8 cellular contexts compared by ENCODE assay signal in genomic region chr17:67963145-67963572, GRCh38. TPM values are rescaled to one million over a fixed set of nuclear protein-coding genes. Genes with fewer than 3 reads are reported as not detected.
A peak's percentile ranks its signal among the peaks of the same experiment; 100 is the strongest.
DNase-seq lines count a peak whose midpoint lies in the region; ATAC-seq and TF ChIP-seq lines count a peak whose summit lies in the region.
"Not testable (repeated sequence)": the region's sequence is repeated elsewhere in the genome, so short reads cannot be mapped to it uniquely, and the experiment has no call there.

No MANE protein-coding gene starts in this region.

- H3K4me3 ChIP-seq in GM23248; SJCRH30; epithelial cell of proximal tubule (ENCODE audit: low read depth, low read length): not testable (repeated sequence)

- not testable (repeated sequence) for H4K20me1 ChIP-seq in GM23248 (ENCODE audit: insufficient read depth)

- CTCF ChIA-PET in CD4-positive, alpha-beta T cell (lab: Charles Lee): interaction anchor here (1.7 kb wide), 1 partner anchor 21 kb away, joined by 5 read pairs; no protein-coding TSS in a partner anchor

- H3K27ac Mint-ChIP-seq in CD4-positive, alpha-beta T cell: peak overlapping the region; percentile 2

- H3K27me3 Mint-ChIP-seq in CD4-positive, alpha-beta T cell: not testable (repeated sequence)

- peak; percentile 100 for ATAC-seq in CD4-positive, alpha-beta T cell (ENCODE audit: poor library complexity)

- H3K4me3 Mint-ChIP-seq in CD4-positive, alpha-beta T cell: not testable (repeated sequence)

- H3K36me3 Mint-ChIP-seq in CD4-positive, alpha-beta T cell (ENCODE audit: low read depth): peaks cover 66% of the 10 kb centered on the region

- not testable (repeated sequence) for H2AFZ ChIP-seq in GM23248

- 0% methylated on average over 1 of the region's 1 CpG for WGBS in GM23248 (ENCODE audit: low coverage in 1 of 2, low lambda C conversion rate in 2 of 2, missing lambda C conversion rate in 2 of 2), 2 experiments

- H3K9me3 ChIP-seq in CD4-positive, alpha-beta T cell (ENCODE audit: control insufficient read depth, low read length); GM23248 (ENCODE audit: low read depth); SJCRH30 (replicated peaks): not testable (repeated sequence)

- not testable (repeated sequence) for H3K79me2 ChIP-seq in GM23248 (ENCODE audit: insufficient read depth)

- POLR2A ChIA-PET in CD4-positive, alpha-beta T cell (lab: Charles Lee): not testable (repeated sequence)

- H3K27ac ChIP-seq in CD4-positive, alpha-beta T cell (ENCODE audit: low read depth, low read length); SJCRH30: not testable (repeated sequence)
- H3K27ac ChIP-seq in GM23248: peak overlapping the region; percentile 27

- peak; percentile 19 to 68 (median 62) for DNase-seq in CD4-positive, alpha-beta T cell
- peak; percentile 69 for DNase-seq in GM23248
- DNase-seq in NCI-H1417 (lab: John Stamatoyannopoulos, UW): peak; percentile 32 to 85 (median 65)
- DNase-seq in SJCRH30: peak; percentile 64 to 85
- DNase-seq in activated T-cell treated with anti-CD3 and anti-CD28 coated beads, Interleukin-2, amount 50 U/mL, for 48 hours: peak; percentile 55 to 70
- DNase-seq in epithelial cell of proximal tubule (ENCODE audit: low read depth): peak; percentile 22
- peak; percentile 61 for DNase-seq in midbrain (lab: John Stamatoyannopoulos, UW)
- peak; percentile 14 for DNase-seq in stimulated activated CD8-positive, alpha-beta memory T cell treated with anti-CD3 and anti-CD28 coated beads, Interleukin-12 subunit alpha, Interleukin-12 subunit beta, amount 100 ng/mL, for 4 hours (ENCODE audit: low read depth)

- in situ Hi-C loops in GM23248 (cut with MboI): not testable (repeated sequence)

- H3K4me2 ChIP-seq in GM23248 (ENCODE audit: unreplicated experiment): not testable (repeated sequence)

- TF ChIP-seq CTCF in CD4-positive, alpha-beta T cell (IDR thresholded peaks at IDR 0.05): peak; percentile 79
- peak; percentile 63 for TF ChIP-seq CTCF in epithelial cell of proximal tubule (conservative IDR thresholded peaks at IDR 0.05; ENCODE audit: low read depth, low read length)

- peaks cover 29% of the 10 kb centered on the region for H3F3A ChIP-seq in GM23248 (ENCODE audit: insufficient read depth)

- not testable (repeated sequence) for H3K4me1 Mint-ChIP-seq in CD4-positive, alpha-beta T cell (ENCODE audit: low read depth)

- H3K27me3 ChIP-seq in CD4-positive, alpha-beta T cell (ENCODE audit: control insufficient read depth, insufficient read depth, low read length); GM23248 (replicated peaks; ENCODE audit: insufficient read depth); SJCRH30: not testable (repeated sequence)

- intact Hi-C loops in CD4-positive, alpha-beta T cell (cut with DNase I, micrococcal nuclease): loop anchor here (2.0 to 10.0 kb wide), 3 partner anchors 49 to 500 kb away; no protein-coding TSS in a partner anchor

- H3K36me3 ChIP-seq in GM23248 (ENCODE audit: low read depth) (peaks cover 40% of the 10 kb centered on the region), SJCRH30 (peaks cover 25% of the 10 kb centered on the region)

- not testable (repeated sequence) for H3K4me1 ChIP-seq in GM23248 (ENCODE audit: insufficient read depth); SJCRH30

- not testable (repeated sequence) for H3K9me2 ChIP-seq in GM23248 (ENCODE audit: insufficient read depth)

- not testable (repeated sequence) for H3K9ac ChIP-seq in GM23248

- H3K9me3 Mint-ChIP-seq in CD4-positive, alpha-beta T cell: not testable (repeated sequence)

RNA-seq across cellular contexts. Expression of gene C17orf58, which starts 33.1 kb away (rescaled TPM):
- total RNA-seq in CD4-positive, alpha-beta T cell: under 1 TPM; 0.22 to 0.31 TPM
- 8.0 and 14.3 TPM in 2 replicates for total RNA-seq in GM23248 (2014; rRNA removed; shearing (Covaris generic))
- polyA plus RNA-seq in GM23248 (2016; fragmentation: Nextera tagmentation; extraction: Ambion mirVana): 12.0 and 12.8 TPM in 2 replicates
- 11.3 and 12.7 TPM in 2 replicates for total RNA-seq in SJCRH30 (2014; rRNA removed; shearing (Covaris generic))
- total RNA-seq in epithelial cell of proximal tubule: 13.8 and 14.5 TPM in 2 replicates

Comparison
In these comparisons a context has a peak if more than half of its experiments do, and no peak if none do; other contexts are left out.
1. DNase-seq: peak in every context shown above with its lines; median percentile 74 in SJCRH30; 69 in GM23248; 65 in NCI-H1417; 62 in activated T-cell treated with anti-CD3 and anti-CD28 coated beads, Interleukin-2, amount 50 U/mL, for 48 hours; 62 in CD4-positive, alpha-beta T cell; 61 in midbrain; 22 in epithelial cell of proximal tubule; 14 in stimulated activated CD8-positive, alpha-beta memory T cell treated with anti-CD3 and anti-CD28 coated beads, Interleukin-12 subunit alpha, Interleukin-12 subunit beta, amount 100 ng/mL, for 4 hours.